8 cellular contexts compared by ENCODE assay signal in genomic region chr5:142977363-142978051, GRCh38.
DNase-seq lines count a peak whose midpoint lies in the region; ATAC-seq and TF ChIP-seq lines count a peak whose summit lies in the region.

No MANE protein-coding gene starts in this region.

- no peaks in the 10 kb centered on the region for H3K36me3 ChIP-seq in fibroblast of lung (ENCODE audit: control insufficient read depth, insufficient read depth, low read length)

- H3K36me3 Mint-ChIP-seq in activated CD4-positive, alpha-beta T cell treated with anti-CD3 and anti-CD28 coated beads, Interleukin-2, amount 10 ng/mL, durations not matched to agents 7 days and 5 days (ENCODE audit: low read depth) = peaks cover 14% of the 10 kb centered on the region

- no peak overlapping the region for H2AFZ ChIP-seq in fibroblast of lung (ENCODE audit: low read length)

- H3K4me1 Mint-ChIP-seq in activated CD4-positive, alpha-beta T cell treated with anti-CD3 and anti-CD28 coated beads, Interleukin-2, amount 10 ng/mL, durations not matched to agents 7 days and 5 days = peaks cover 55% of the 10 kb centered on the region

- H3K4me3 ChIP-seq in fibroblast of lung (replicated peaks in 1 of 4; ENCODE audit: control extremely low read depth in 1 of 4, insufficient read depth in 1 of 4, low read depth in 3 of 4, low read length in 4 of 4) = no peak overlapping the region

- no peak overlapping the region for H3K27ac ChIP-seq in fibroblast of lung (ENCODE audit: insufficient read depth, low read length)

- H3K27me3 ChIP-seq in fibroblast of lung (ENCODE audit: control insufficient read depth, insufficient read depth, low read length) = no peaks in the 10 kb centered on the region

- DNase-seq in ACHN (peak; percentile 83), HT-29 (ENCODE audit: low spot score) (peak; percentile 68), fibroblast of lung (ENCODE audit: low read depth in 2 of 2) (peak; percentile 53 to 97), epidermal melanocyte (ENCODE audit: insufficient read length, low spot score) (no peak), GM19238 (ENCODE audit: insufficient read length, low spot score) (no peak)
- DNase-seq in activated CD4-positive, alpha-beta T cell treated with anti-CD3 and anti-CD28 coated beads, Interleukin-2, amount 10 ng/mL, durations not matched to agents 7 days and 5 days = peak; percentile 44
- DNase-seq in stimulated activated CD8-positive, alpha-beta memory T cell treated with anti-CD3 and anti-CD28 coated beads, Interleukin-7, amount 100 ng/mL, for 4 hours (ENCODE audit: low read depth in 2 of 2) = peak; percentile 41 to 48

- H4K20me1 ChIP-seq in fibroblast of lung (ENCODE audit: control insufficient read depth, extremely low read depth, insufficient read depth, low read length) = no peaks in the 10 kb centered on the region

- no peaks in the 10 kb centered on the region for H3K9me3 ChIP-seq in fibroblast of lung (ENCODE audit: control insufficient read depth, insufficient read depth, low read depth, low read length)

- CTCF ChIA-PET in activated CD4-positive, alpha-beta T cell treated with anti-CD3 and anti-CD28 coated beads, Interleukin-2, amount 10 ng/mL, durations not matched to agents 7 days and 5 days (lab: Charles Lee) = interaction anchor here (0.6 to 3.8 kb wide), 4 partner anchors 22 to 493 kb away, joined by 3 to 13 read pairs (median 3); no protein-coding TSS in a partner anchor

- TF ChIP-seq CTCF in fibroblast of lung (conservative IDR thresholded peaks at IDR 0.05 in 1 of 2, IDR thresholded peaks at IDR 0.05 in 1 of 2; ENCODE audit: low read depth in 1 of 2, low read length in 2 of 2) = no peak

- peaks cover 13% of the 10 kb centered on the region for H3K4me1 ChIP-seq in fibroblast of lung (ENCODE audit: control insufficient read depth, extremely low read depth, insufficient read depth, low read length)

- no peak overlapping the region for H3K4me2 ChIP-seq in fibroblast of lung (ENCODE audit: extremely low read depth, insufficient read depth, low read length)

- H3K9me3 Mint-ChIP-seq in activated CD4-positive, alpha-beta T cell treated with anti-CD3 and anti-CD28 coated beads, Interleukin-2, amount 10 ng/mL, durations not matched to agents 7 days and 5 days = peaks cover 3% of the 10 kb centered on the region

- H3K27ac Mint-ChIP-seq in activated CD4-positive, alpha-beta T cell treated with anti-CD3 and anti-CD28 coated beads, Interleukin-2, amount 10 ng/mL, durations not matched to agents 7 days and 5 days = peak overlapping the region; percentile 89

- no peak overlapping the region for H3K9ac ChIP-seq in fibroblast of lung (ENCODE audit: insufficient read depth, low read length)

- ATAC-seq in GM19438 (IDR thresholded peaks at IDR 0.05; ENCODE audit: low read depth, unreplicated experiment) = peak; percentile 94

- H3K4me3 Mint-ChIP-seq in activated CD4-positive, alpha-beta T cell treated with anti-CD3 and anti-CD28 coated beads, Interleukin-2, amount 10 ng/mL, durations not matched to agents 7 days and 5 days = peak overlapping the region; percentile 28

- in situ Hi-C loops in ACHN (cut with HindIII; ENCODE audit: low pct_ligation_motif_present, low pct_unique_long_range_greater_than_20kb, low sequenced_read_pairs) = no loop called here

- no peaks in the 10 kb centered on the region for H3K27me3 Mint-ChIP-seq in activated CD4-positive, alpha-beta T cell treated with anti-CD3 and anti-CD28 coated beads, Interleukin-2, amount 10 ng/mL, durations not matched to agents 7 days and 5 days

- H3K79me2 ChIP-seq in fibroblast of lung (ENCODE audit: control insufficient read depth, insufficient read depth, low read length) = no peaks in the 10 kb centered on the region

- POLR2A ChIA-PET in activated CD4-positive, alpha-beta T cell treated with anti-CD3 and anti-CD28 coated beads, Interleukin-2, amount 10 ng/mL, durations not matched to agents 7 days and 5 days (lab: Charles Lee) = no interaction called here

Comparison
In these comparisons a context has a peak if more than half of its experiments do, and no peak if none do; other contexts are left out.
1. DNase-seq: peak in ACHN (single experiment), HT-29 (single experiment), activated CD4-positive, alpha-beta T cell treated with anti-CD3 and anti-CD28 coated beads, Interleukin-2, amount 10 ng/mL, durations not matched to agents 7 days and 5 days (single experiment), fibroblast of lung (2 of 2) and stimulated activated CD8-positive, alpha-beta memory T cell treated with anti-CD3 and anti-CD28 coated beads, Interleukin-7, amount 100 ng/mL, for 4 hours (2 of 2); none in epidermal melanocyte (single experiment) and GM19238 (single experiment).